Comparison of ENCODE assay signal across 8 cellular contexts in genomic region chr15:90956551-90957104, GRCh38. TPM values are rescaled to one million over a fixed set of nuclear protein-coding genes. Genes with fewer than 3 reads are reported as not detected.
DNase-seq lines count a peak whose midpoint lies in the region; ATAC-seq and TF ChIP-seq lines count a peak whose summit lies in the region.

No MANE protein-coding gene starts in this region.

- intact Hi-C loops in dorsolateral prefrontal cortex (cut with DNase I) = loop anchor here (2.0 to 10.0 kb wide), 4 partner anchors 68 to 316 kb away; partner anchors contain the start of gene VPS33B (in 1 of the 2)

- WGBS in liver = 12% methylated on average over 50 of the region's 50 CpGs

- peak; percentile 59 to 99 (median 92) for TF ChIP-seq CTCF in dorsolateral prefrontal cortex (IDR thresholded peaks at IDR 0.05 in 54 of 56, conservative IDR thresholded peaks at IDR 0.05 in 2 of 56; ENCODE audit: low read depth in 1 of 56, partially characterized antibody in 56 of 56)
- TF ChIP-seq CTCF in liver (IDR thresholded peaks at IDR 0.05; ENCODE audit: low read depth, low read length, missing input control) = peak; percentile 81

- DNase-seq in NCI-H2196 (lab: John Stamatoyannopoulos, UW; ENCODE audit: unreplicated experiment) (peak; percentile 70), dorsolateral prefrontal cortex (peak in 9 of 10 donors; percentile 58 to 87 (median 69)), HK-2 (ENCODE audit: unreplicated experiment) (no peak), NCI-H69 (lab: John Stamatoyannopoulos, UW) (no peak)
- peak; percentile 69 to 76 for DNase-seq in activated CD4-positive, alpha-beta T cell treated with anti-CD3 and anti-CD28 coated beads, Interleukin-2, amount 50 U/mL, for 48 hours
- peak; percentile 62 for DNase-seq in stimulated activated CD4-positive, alpha-beta T cell treated with anti-CD3 and anti-CD28 coated beads, Interleukin-4, amount 100 ng/mL, for 24 hours

- peak in 1 of 2 donors; percentile 74 for TF ChIP-seq RAD21 in liver (IDR thresholded peaks at IDR 0.05)

- ATAC-seq in GM19438 (IDR thresholded peaks at IDR 0.05; ENCODE audit: low read depth, unreplicated experiment) = peak; percentile 34

- H3K4me3 ChIP-seq in dorsolateral prefrontal cortex (peak overlapping the region; percentile 60 to 89 (median 73)), liver (ENCODE audit: low read depth in 1 of 3, low read length in 3 of 3) (peak overlapping the region in 2 of 3 donors; percentile 37 to 49)

- H3K4me1 ChIP-seq in liver (ENCODE audit: control insufficient read depth in 4 of 4, insufficient read depth in 4 of 4, low read length in 3 of 4) = peaks cover 7 to 24% (median 16%) of the 10 kb centered on the region in 4 donors

- H3K27ac ChIP-seq in dorsolateral prefrontal cortex = peak overlapping the region in 57 of 59 donors; percentile 32 to 94 (median 78)
- no peak overlapping the region for H3K27ac ChIP-seq in liver (ENCODE audit: low read depth in 1 of 2, low read length in 2 of 2)

- peaks cover 2 to 33% (median 12%) of the 10 kb centered on the region in 4 donors for H3K36me3 ChIP-seq in liver (ENCODE audit: control insufficient read depth in 4 of 4, insufficient read depth in 3 of 4, low read depth in 1 of 4, low read length in 3 of 4)

- H3K9me3 ChIP-seq in liver (ENCODE audit: control insufficient read depth in 4 of 4, low read length in 3 of 4) = no peaks in the 10 kb centered on the region

- H3K27me3 ChIP-seq in dorsolateral prefrontal cortex (no peaks in the 10 kb centered on the region), liver (ENCODE audit: control insufficient read depth in 4 of 4, insufficient read depth in 4 of 4, low read length in 3 of 4) (no peaks in the 10 kb centered on the region)

- H3K9ac ChIP-seq in liver (ENCODE audit: low read depth in 1 of 2, low read length in 2 of 2) = no peak overlapping the region

TF ChIP-seq in liver, 16 proteins besides CTCF, POLR2A, EP300 and RAD21:
- TF ChIP-seq SP1 (IDR thresholded peaks at IDR 0.05) (no peak), JUND (IDR thresholded peaks at IDR 0.05) (no peak), EGR1 (IDR thresholded peaks at IDR 0.05; ENCODE audit: low read depth in 2 of 2) (no peak), GABPA (IDR thresholded peaks at IDR 0.05 in 1 of 2, conservative IDR thresholded peaks at IDR 0.05 in 1 of 2) (no peak), NR2F2 (IDR thresholded peaks at IDR 0.05) (no peak), HNF4G (IDR thresholded peaks at IDR 0.05) (no peak), ZBTB33 (IDR thresholded peaks at IDR 0.05) (no peak), HNF4A (conservative IDR thresholded peaks at IDR 0.05) (no peak), RXRA (IDR thresholded peaks at IDR 0.05) (no peak), FOXA1 (IDR thresholded peaks at IDR 0.05) (no peak)

RNA-seq across cellular contexts. Expression of gene RCCD1, which starts 1.9 kb away (rescaled TPM):
- total RNA-seq in dorsolateral prefrontal cortex = 10 to 100 TPM; 10.6 to 28.2 (median 18.0) TPM
- 10 to 100 TPM in 1 of 2 donors, 1 to 10 TPM in 1; 4.1 to 13.3 TPM for total RNA-seq in liver
- 1 to 10 TPM; 3.6 to 4.6 TPM for polyA plus RNA-seq in liver

RNA-seq across cellular contexts. Expression of gene UNC45A, which starts 21.5 kb away (rescaled TPM):
- 10 to 100 TPM; 35.1 to 68.4 (median 47.2) TPM for total RNA-seq in dorsolateral prefrontal cortex
- total RNA-seq in liver = 10 to 100 TPM; 30.4 to 31.2 TPM
- polyA plus RNA-seq in liver = 10 to 100 TPM; 13.9 to 19.5 TPM

RNA-seq across cellular contexts. Expression of gene HDDC3, which starts 24.3 kb away (rescaled TPM):
- total RNA-seq in dorsolateral prefrontal cortex = 10 to 100 TPM in 119 of 120 experiments, 1 to 10 TPM in 1; 8.6 to 40.8 (median 20.2) TPM
- total RNA-seq in liver = 10 to 100 TPM; 12.5 to 15.3 TPM
- 10 to 100 TPM; 12.9 to 15.4 TPM for polyA plus RNA-seq in liver

RNA-seq across cellular contexts. Expression of gene PRC1, which starts 37.7 kb away (rescaled TPM):
- 10 to 100 TPM in 94 of 120 experiments, 1 to 10 TPM in 26; 6.7 to 23.2 (median 13.5) TPM for total RNA-seq in dorsolateral prefrontal cortex
- 100 to 1,000 TPM in 1 of 2 donors, 1 to 10 TPM in 1; 2.2 to 128 TPM for total RNA-seq in liver
- polyA plus RNA-seq in liver = 1 to 10 TPM; 2.1 to 9.1 TPM

RNA-seq across cellular contexts. Expression of gene MAN2A2, which starts 53.5 kb away (rescaled TPM):
- total RNA-seq in dorsolateral prefrontal cortex = 100 to 1,000 TPM; 152 to 468 (median 226) TPM
- 100 to 1,000 TPM in 1 of 2 donors, 10 to 100 TPM in 1; 73.9 to 111 TPM for total RNA-seq in liver
- polyA plus RNA-seq in liver = 10 to 100 TPM; 17.3 to 27.8 TPM

Comparison
In these comparisons a context has a peak if more than half of its experiments do, and no peak if none do; other contexts are left out.
1. DNase-seq: peak in NCI-H2196 (single experiment), activated CD4-positive, alpha-beta T cell treated with anti-CD3 and anti-CD28 coated beads, Interleukin-2, amount 50 U/mL, for 48 hours (2 of 2), dorsolateral prefrontal cortex (9 of 10) and stimulated activated CD4-positive, alpha-beta T cell treated with anti-CD3 and anti-CD28 coated beads, Interleukin-4, amount 100 ng/mL, for 24 hours (single experiment); none in HK-2 (single experiment) and NCI-H69 (single experiment).
2. H3K27ac ChIP-seq: peak in dorsolateral prefrontal cortex (57 of 59); none in liver (0 of 2).